ENCODE assay signal across 9 cellular contexts in the genomic region with DNA sequence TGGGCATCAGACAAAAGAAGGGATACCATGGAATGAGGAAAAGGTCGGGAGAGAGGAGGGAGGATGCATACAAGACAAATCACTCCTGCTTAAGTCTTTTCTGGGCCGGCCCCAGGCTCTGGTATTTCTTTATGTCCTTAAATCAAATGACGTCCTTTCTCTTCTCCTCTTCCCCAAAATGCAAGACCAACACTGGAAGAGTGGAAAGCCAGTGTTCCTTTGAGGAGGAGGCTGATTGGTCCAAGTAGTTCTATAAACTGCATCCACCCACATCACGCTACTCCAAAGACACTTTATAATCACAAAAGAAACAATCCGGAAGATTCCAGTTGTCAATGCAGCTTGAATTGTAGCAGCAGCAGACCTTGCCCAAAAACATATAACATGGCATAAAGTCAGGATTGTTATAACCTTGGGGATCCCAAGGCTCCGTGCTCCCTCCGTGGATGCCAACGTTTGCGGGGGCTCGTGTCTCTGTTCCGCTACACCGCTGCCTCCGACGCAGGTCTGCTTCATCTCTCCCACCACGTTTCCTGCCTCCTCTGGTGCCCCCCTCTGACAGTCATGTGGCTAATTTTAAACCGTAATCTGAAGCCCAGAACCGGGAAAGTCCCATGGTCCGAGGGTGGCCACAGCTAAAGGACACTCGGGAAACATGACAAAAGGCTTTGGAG. TPM values are rescaled to one million over a fixed set of nuclear protein-coding genes. Genes with fewer than 3 reads are reported as not detected.
A peak's percentile ranks its signal among the peaks of the same experiment; 100 is the strongest.
DNase-seq lines count a peak whose midpoint lies in the region; ATAC-seq, FAIRE-seq and TF ChIP-seq lines count a peak whose summit lies in the region.
"Had no signal": no experiment of that assay in that cellular context is flagged by ENCODE, and none has a peak within 500 bp of the region (broad histone marks: within the 10 kb centered on the region; RNA-seq: fewer than 3 reads in every experiment).

No MANE protein-coding gene starts in this region.

- H3K36me3 ChIP-seq in HEK293 (ENCODE audit: control insufficient read depth in 2 of 2, insufficient read depth in 1 of 2, low read length in 2 of 2): no peaks in the 10 kb centered on the region
- H3K36me3 ChIP-seq in aorta (ENCODE audit: control insufficient read depth in 1 of 2, insufficient read depth in 2 of 2, low read length in 1 of 2): no peaks in the 10 kb centered on the region
- H3K36me3 ChIP-seq in small intestine (ENCODE audit: control insufficient read depth in 2 of 2, insufficient read depth in 2 of 2, low read length in 2 of 2): no peaks in the 10 kb centered on the region

- intact Hi-C loops in aorta (cut with DNase I): loop anchor here (5.0 to 10.0 kb wide), 2 partner anchors 150 to 152 kb away; partner anchors contain the start of gene NOL7 (in 2 of the 2)

- peak; percentile 85 for ATAC-seq in aorta (ENCODE audit: low FRiP score)

- H3K27ac ChIP-seq in HEK293 (ENCODE audit: extremely low read depth, low read depth, low read length) (no peak overlapping the region), aorta (ENCODE audit: low read depth in 1 of 2, low read length in 2 of 2) (no peak overlapping the region), small intestine (ENCODE audit: low read depth in 1 of 2, low read length in 1 of 2) (peak overlapping the region in 1 of 2 donors; percentile 26)

- 4 to 5% methylated on average over 19 of the region's 19 CpGs for WGBS in aorta, 2 donors
- WGBS in small intestine, 3 donors: 28 to 52% (median 44%) methylated on average over 19 of the region's 19 CpGs

- H3K36me3 Mint-ChIP-seq in activated T-cell treated with anti-CD3 and anti-CD28 coated beads, Interleukin-2, amount 50 U/mL, for 24 hours (ENCODE audit: low read depth): no peaks in the 10 kb centered on the region

- H3K27me3 ChIP-seq in aorta (ENCODE audit: control insufficient read depth in 1 of 2, insufficient read depth in 2 of 2, low read length in 1 of 2) (no peaks in the 10 kb centered on the region), small intestine (ENCODE audit: control insufficient read depth in 2 of 2, insufficient read depth in 2 of 2, low read length in 2 of 2) (no peaks in the 10 kb centered on the region)

- H3K4me1 ChIP-seq in HEK293 (ENCODE audit: control insufficient read depth, insufficient read depth, low read length): peaks cover 4% of the 10 kb centered on the region; the same call in 1 of the 2 replicates
- H3K4me1 ChIP-seq in aorta (ENCODE audit: control insufficient read depth in 1 of 2, insufficient read depth in 2 of 2, low read length in 2 of 2): peaks cover 0 to 1% of the 10 kb centered on the region in 2 donors
- H3K4me1 ChIP-seq in small intestine (ENCODE audit: control insufficient read depth in 2 of 2, insufficient read depth in 1 of 2, low read depth in 1 of 2, low read length in 1 of 2): peaks cover 0 to 4% of the 10 kb centered on the region in 2 donors

- no peak for FAIRE-seq in small intestine (lab: Jason Lieb, UNC)

- H3K4me3 Mint-ChIP-seq in activated T-cell treated with anti-CD3 and anti-CD28 coated beads, Interleukin-2, amount 50 U/mL, for 24 hours: peak overlapping the region; percentile 58

- TF ChIP-seq CTCF in HEK293 (tag by site-specific recombination; IDR thresholded peaks at IDR 0.05): no peak

- H3K27me3 Mint-ChIP-seq in activated T-cell treated with anti-CD3 and anti-CD28 coated beads, Interleukin-2, amount 50 U/mL, for 24 hours: peaks cover 3% of the 10 kb centered on the region

- H3K9me3 ChIP-seq in HEK293 (ENCODE audit: control insufficient read depth, insufficient read depth, low read depth, low read length) (no peaks in the 10 kb centered on the region), aorta (ENCODE audit: control insufficient read depth, low read length) (no peaks in the 10 kb centered on the region), small intestine (ENCODE audit: control insufficient read depth, low read depth) (no peaks in the 10 kb centered on the region)

- H3K27ac Mint-ChIP-seq in activated T-cell treated with anti-CD3 and anti-CD28 coated beads, Interleukin-2, amount 50 U/mL, for 24 hours: peak overlapping the region; percentile 54

- H3K9me3 Mint-ChIP-seq in activated T-cell treated with anti-CD3 and anti-CD28 coated beads, Interleukin-2, amount 50 U/mL, for 24 hours: peaks cover 7% of the 10 kb centered on the region

- peak; percentile 59 for DNase-seq in activated T-cell treated with anti-CD3 and anti-CD28 coated beads, Interleukin-2, amount 50 U/mL, for 24 hours
- DNase-seq in foreskin melanocyte (peak; percentile 24), nucleus accumbens (lab: John Stamatoyannopoulos, UW) (peak in 36 of 56 donors; percentile 1 to 53 (median 12)), aorta (peak; percentile 70 to 80), GOT3 (lab: John Stamatoyannopoulos, UW) (no peak), small intestine (no peak), RKO (ENCODE audit: low spot score) (no peak)

- H3K4me1 Mint-ChIP-seq in activated T-cell treated with anti-CD3 and anti-CD28 coated beads, Interleukin-2, amount 50 U/mL, for 24 hours (ENCODE audit: low read depth): peaks cover 46% of the 10 kb centered on the region

- H3K4me3 ChIP-seq in HEK293 (ENCODE audit: low read depth, low read length) (no peak overlapping the region), aorta (ENCODE audit: low read length in 2 of 2) (peak overlapping the region in 1 of 2 donors; percentile 42), small intestine (ENCODE audit: low read depth in 1 of 2, low read length in 2 of 2) (no peak overlapping the region)
- H3K4me3 ChIP-seq: SK-N-MC had no signal

- POLR2A ChIA-PET in HEK293 (lab: Yijun Ruan, JAX): no interaction called here

- CTCF ChIA-PET in HEK293 (lab: Yijun Ruan, JAX): interaction anchor here (1.8 kb wide), 1 partner anchor 28 kb away, joined by 5 read pairs; no protein-coding TSS in a partner anchor

TF ChIP-seq in HEK293, 187 proteins besides CTCF, POLR2A, EP300 and RAD21:
- TF ChIP-seq ZNF157 (tag by site-specific recombination; IDR thresholded peaks at IDR 0.05) (no peak), MZF1 (tag by site-specific recombination; IDR thresholded peaks at IDR 0.05; ENCODE audit: borderline replicate concordance) (no peak), ZNF132 (tag by site-specific recombination; IDR thresholded peaks at IDR 0.05; ENCODE audit: borderline replicate concordance) (no peak), GLIS1 (tag by site-specific recombination; IDR thresholded peaks at IDR 0.05) (peak; percentile 24; the same call in 1 of the 2 replicates), ZBTB48 (tag by site-specific recombination; IDR thresholded peaks at IDR 0.05) (no peak)
TF ChIP-seq in HEK293: peak in this region for 1.

RNA-seq across cellular contexts. Expression of gene MCUR1, which starts 47.1 kb away (rescaled TPM):
- total RNA-seq in aorta: 10 to 100 TPM; 17.3 to 19.3 TPM
- polyA plus RNA-seq in aorta (10 to 100 TPM in 1 of 2 donors, 1 to 10 TPM in 1; 6.6 to 32.9 TPM), small intestine (10 to 100 TPM; 15.6 to 83.2 (median 67.8) TPM)

RNA-seq across cellular contexts. Expression of gene RANBP9, which starts 55.6 kb away (rescaled TPM):
- 10 to 100 TPM; 53.2 to 64.5 TPM for total RNA-seq in aorta
- polyA plus RNA-seq in aorta (10 to 100 TPM; 29.2 to 31.0 TPM), small intestine (10 to 100 TPM; 14.1 to 22.4 (median 14.6) TPM)

Comparison
In these comparisons a context has a peak if more than half of its experiments do, and no peak if none do; other contexts are left out.
1. DNase-seq: peak in activated T-cell treated with anti-CD3 and anti-CD28 coated beads, Interleukin-2, amount 50 U/mL, for 24 hours (single experiment), foreskin melanocyte (single experiment), nucleus accumbens (36 of 56) and aorta (2 of 2); none in GOT3 (single experiment), small intestine (single experiment) and RKO (single experiment).